2 cellular contexts compared by ENCODE assay signal in genomic region chr7:44511863-44512468, GRCh38.
TF ChIP-seq lines count a peak whose summit lies in the region.

No MANE protein-coding gene starts in this region.

TF ChIP-seq in K562, 482 proteins besides CTCF, POLR2A, EP300 and RAD21:
- TF ChIP-seq RNF219 (CRISPR knock-in tag; IDR thresholded peaks at IDR 0.05) (no peak), NUFIP1 (IDR thresholded peaks at IDR 0.05; ENCODE audit: partially characterized antibody) (no peak), HEY1 (CRISPR knock-in tag; IDR thresholded peaks at IDR 0.05; ENCODE audit: borderline replicate concordance) (no peak), GABPA (tag; conservative IDR thresholded peaks at IDR 0.05; ENCODE audit: low read depth) (no peak), CHD1 (IDR thresholded peaks at IDR 0.05; ENCODE audit: low read length) (no peak), ZFP36 (IDR thresholded peaks at IDR 0.05; ENCODE audit: low read depth, low read length, partially characterized antibody) (no peak), ATF3 (IDR thresholded peaks at IDR 0.05) (no peak), ATF3 (CRISPR knock-in tag; conservative IDR thresholded peaks at IDR 0.05) (no peak), MCM2 (IDR thresholded peaks at IDR 0.05; ENCODE audit: low read depth) (no peak), ATF2 (CRISPR knock-in tag; IDR thresholded peaks at IDR 0.05) (no peak), ZBTB34 (CRISPR knock-in tag; IDR thresholded peaks at IDR 0.05) (no peak), MYC (IDR thresholded peaks at IDR 0.05; ENCODE audit: low read depth, low read length) (no peak), MYC (CRISPR knock-in tag; IDR thresholded peaks at IDR 0.05; ENCODE audit: borderline replicate concordance, low read depth) (no peak), GATAD2B (IDR thresholded peaks at IDR 0.05; ENCODE audit: borderline replicate concordance) (no peak), ZKSCAN1 (IDR thresholded peaks at IDR 0.05; ENCODE audit: low read depth, low read length) (no peak), PHB2 (IDR thresholded peaks at IDR 0.05; ENCODE audit: low read depth) (no peak), KAT2B (IDR thresholded peaks at IDR 0.05; ENCODE audit: low read depth, low read length) (no peak), SMC3 (conservative IDR thresholded peaks at IDR 0.05; ENCODE audit: insufficient read depth, low read depth, low read length) (no peak), DMBX1 (CRISPR knock-in tag; IDR thresholded peaks at IDR 0.05; ENCODE audit: borderline replicate concordance) (no peak)

TF ChIP-seq in GM12891, 5 proteins besides CTCF, POLR2A, EP300 and RAD21:
- TF ChIP-seq SPI1 (IDR thresholded peaks at IDR 0.05; ENCODE audit: low read depth, low read length), result no peak
- TF ChIP-seq TAF1 (IDR thresholded peaks at IDR 0.05; ENCODE audit: low read depth, low read length), result no peak
- TF ChIP-seq POU2F2 (IDR thresholded peaks at IDR 0.05; ENCODE audit: low read depth, low read length), result no peak
- TF ChIP-seq POLR2AphosphoS5 (IDR thresholded peaks at IDR 0.05; ENCODE audit: low read depth, low read length), result no peak
- no peak for TF ChIP-seq PAX5 (IDR thresholded peaks at IDR 0.05; ENCODE audit: insufficient read depth, low read length, severe bottlenecking)
